Comparison of ENCODE assay signal across 30 cellular contexts in the genomic region with DNA sequence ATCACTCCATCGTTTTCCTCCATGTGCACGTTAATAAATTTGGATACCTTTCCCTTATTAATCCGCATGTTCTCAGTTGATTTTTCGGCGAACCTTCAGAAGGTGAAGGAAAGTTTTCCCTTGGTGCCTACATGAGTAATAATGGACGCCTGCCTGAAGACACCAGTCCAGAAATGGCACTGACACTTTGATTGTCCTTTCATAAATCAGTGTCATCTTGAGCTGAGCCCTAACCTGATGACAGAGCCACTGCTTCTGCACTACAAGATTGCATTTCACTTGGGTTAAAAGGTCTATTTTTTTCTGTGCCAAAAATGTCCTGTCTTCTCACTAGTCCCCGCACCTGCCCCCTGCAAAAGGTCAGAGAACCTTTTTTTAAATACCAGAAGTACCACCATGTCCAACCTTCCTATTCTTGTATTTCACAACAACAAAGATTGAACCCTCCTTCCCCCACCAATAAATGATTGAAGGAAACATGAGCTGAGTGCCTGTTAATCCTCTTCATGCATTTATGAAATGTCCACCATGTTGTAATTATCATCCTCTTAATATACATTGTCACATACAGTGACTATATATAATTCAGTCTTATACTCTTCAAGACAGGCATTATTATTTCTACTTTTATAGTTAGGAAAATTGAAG.
"Had no signal": no experiment of that assay in that cellular context is flagged by ENCODE, and none has a peak within 500 bp of the region (broad histone marks: within the 10 kb centered on the region; RNA-seq: fewer than 3 reads in every experiment).

No MANE protein-coding gene starts in this region.

- H3K4me3 ChIP-seq: adrenal gland, body of pancreas, colonic mucosa, esophagus squamous epithelium had no signal

- ATAC-seq: activated CD4-positive, alpha-beta T cell treated with anti-CD3 and anti-CD28 coated beads for 36 hours; activated CD8-positive, alpha-beta T cell treated with anti-CD3 and anti-CD28 coated beads for 36 hours; activated naive CD8-positive, alpha-beta T cell treated with anti-CD3 and anti-CD28 coated beads, Interleukin-2, amount 50 U/mL, for 24 hours; activated T-cell treated with anti-CD3 and anti-CD28 coated beads, Interleukin-2, amount 50 U/mL, for 4 hours; activated T-helper 17 cell treated with anti-CD3 and anti-CD28 coated beads, Interleukin-2, amount 50 U/mL, for 72 hours; body of pancreas; T-helper 17 cell had no signal

- DNase-seq: activated CD4-positive, alpha-beta T cell treated with anti-CD3 and anti-CD28 coated beads for 36 hours; activated CD4-positive, alpha-beta T cell treated with anti-CD3 and anti-CD28 coated beads, Interleukin-2, amount 10 ng/mL, durations not matched to agents 7 days and 5 days; activated CD4-positive, alpha-beta T cell treated with anti-CD3 and anti-CD28 coated beads, Interleukin-2, amount 50 U/mL, for 4 hours; activated CD4-positive, CD25-positive, alpha-beta regulatory T cell; activated CD4-positive, CD25-positive, alpha-beta regulatory T cell treated with anti-CD3 and anti-CD28 coated beads, Interleukin-2, amount 50 U/mL, for 72 hours; activated CD8-positive, alpha-beta memory T cell treated with anti-CD3 and anti-CD28 coated beads for 24 hours; activated CD8-positive, alpha-beta T cell treated with anti-CD3 and anti-CD28 coated beads for 36 hours; activated effector memory CD4-positive, alpha-beta T cell treated with Interleukin-2 at 50 U/mL for 16 hours; activated gamma-delta T cell treated with Interleukin-2 at 50 U/mL for 16 hours; activated naive CD4-positive, alpha-beta T cell treated with Interleukin-2 at 50 U/mL for 16 hours; activated naive CD8-positive, alpha-beta T cell treated with anti-CD3 and anti-CD28 coated beads for 36 hours; activated naive CD8-positive, alpha-beta T cell treated with anti-CD3 and anti-CD28 coated beads, Interleukin-2, amount 50 U/mL, for 24 hours; activated T-cell treated with anti-CD3 and anti-CD28 coated beads, Interleukin-2, amount 50 U/mL, for 4 hours; adrenal gland; amygdala; aorta; body of pancreas; central memory CD4-positive, alpha-beta T cell; cerebellar nuclear complex; colonic mucosa; effector CD8-positive, alpha-beta T cell; esophagus squamous epithelium; foreskin melanocyte; head of caudate nucleus; T-helper 1 cell; T-helper 17 cell had no signal

- H3K27me3 ChIP-seq: adrenal gland, body of pancreas, colonic mucosa had no signal

- FAIRE-seq: endometrium, endothelial cell of umbilical vein had no signal

- H3K36me3 ChIP-seq: adrenal gland, colonic mucosa, esophagus squamous epithelium had no signal

- H3K9me3 ChIP-seq: adrenal gland, body of pancreas, colonic mucosa, esophagus squamous epithelium had no signal

- H3K4me1 ChIP-seq: colonic mucosa had no signal

- H3K27ac ChIP-seq: adrenal gland, body of pancreas, colonic mucosa, epithelial cell of prostate, esophagus squamous epithelium had no signal
